Comparison of ENCODE assay signal across 8 cellular contexts in the genomic region with DNA sequence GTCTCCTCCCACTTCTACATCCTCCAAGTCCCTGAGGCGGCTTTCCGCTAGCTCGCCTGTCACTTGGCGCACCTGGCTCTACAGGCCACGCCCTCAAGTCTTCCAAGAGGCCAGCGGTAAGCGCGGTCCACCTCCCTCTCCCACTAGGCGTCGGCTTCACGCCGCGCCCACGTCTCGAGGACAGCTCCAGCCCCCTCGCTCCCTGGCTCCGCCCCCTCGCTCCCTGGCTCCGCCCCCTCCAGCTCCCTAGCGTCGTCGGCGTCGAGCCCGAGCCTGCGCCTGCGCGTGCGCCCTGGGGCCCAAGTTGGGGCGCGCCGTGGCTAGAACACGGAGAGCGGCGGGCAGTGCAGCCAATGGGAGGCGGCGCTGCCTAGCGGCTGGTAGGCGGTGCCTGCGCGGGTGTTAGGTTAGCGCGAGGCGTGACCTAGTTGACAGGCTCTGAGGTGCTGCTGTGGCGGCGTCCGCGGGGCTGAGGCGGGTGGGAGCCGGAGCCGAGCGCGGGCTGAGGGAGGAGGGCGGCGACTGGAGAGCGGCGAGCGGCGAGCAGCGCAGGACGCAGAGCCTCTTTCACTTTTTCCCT. TPM values are rescaled to one million over a fixed set of nuclear protein-coding genes. Genes with fewer than 3 reads are reported as not detected.
DNase-seq lines count a peak whose midpoint lies in the region; TF ChIP-seq lines count a peak whose summit lies in the region.

A gene (plus strand): TSS at position 431 of the 580 bp plus-strand sequence.

- no peak for TF ChIP-seq EP300 in ovary (IDR thresholded peaks at IDR 0.05)

- POLR2A ChIA-PET in PC-9 (lab: Charles Lee; ENCODE audit: unreplicated experiment) = interaction anchor here (0.5 to 0.7 kb wide), 6 partner anchors 19 to 1937 kb away, joined by 3 to 5 read pairs (median 3); a partner anchor contains a TSS

- no peaks in the 10 kb centered on the region for H3K27me3 ChIP-seq in PC-9 (ENCODE audit: insufficient read depth, low read depth)
- H3K27me3 ChIP-seq in left ventricle myocardium inferior (ENCODE audit: low read depth) = peaks cover 20% of the 10 kb centered on the region
- no peaks in the 10 kb centered on the region for H3K27me3 ChIP-seq in ovary

- H3K4me3 ChIP-seq in PC-9 (peak within 1 kb of the TSS; percentile 66), left ventricle myocardium inferior (peak within 1 kb of the TSS; percentile 76), ovary (peak within 1 kb of the TSS; percentile 90)

- H3K9me3 ChIP-seq in PC-9 (ENCODE audit: insufficient read depth, low read depth) (peaks cover 8% of the 10 kb centered on the region; the same call in 1 of the 2 replicates), left ventricle myocardium inferior (replicated peaks) (peaks cover 32% of the 10 kb centered on the region), ovary (peaks cover 2 to 4% of the 10 kb centered on the region in 2 donors)

- peak within 1 kb of the TSS; percentile 97 for H3K4me3 Mint-ChIP-seq in type B pancreatic cell

- H3K27me3 Mint-ChIP-seq in type B pancreatic cell = peaks cover 14% of the 10 kb centered on the region

- CTCF ChIA-PET in PC-9 (lab: Charles Lee) = interaction anchor here (0.5 to 0.7 kb wide), 3 partner anchors 71 to 591 kb away, joined by 3 to 20 read pairs (median 4); no protein-coding TSS in a partner anchor

- no peaks in the 10 kb centered on the region for H3K9me2 ChIP-seq in PC-9 (ENCODE audit: insufficient read depth)

- no peaks in the 10 kb centered on the region for H3K36me3 Mint-ChIP-seq in type B pancreatic cell

- peaks cover 10% of the 10 kb centered on the region for H3K4me1 ChIP-seq in PC-9 (replicated peaks; ENCODE audit: insufficient read depth)
- peaks cover 12% of the 10 kb centered on the region for H3K4me1 ChIP-seq in left ventricle myocardium inferior
- H3K4me1 ChIP-seq in ovary (ENCODE audit: insufficient read depth) = no peaks in the 10 kb centered on the region

- H4K20me1 ChIP-seq in PC-9 (ENCODE audit: insufficient read depth) = no peaks in the 10 kb centered on the region; the same call in 1 of the 2 replicates

- peak within 1 kb of the TSS; percentile 87 for H2AFZ ChIP-seq in PC-9

- H3K79me2 ChIP-seq in PC-9 (ENCODE audit: low read depth) = no peaks in the 10 kb centered on the region

- intact Hi-C loops in PC-9 (cut with micrococcal nuclease; ENCODE audit: unreplicated experiment) (loop anchor here (5.0 to 10.0 kb wide), 2 partner anchors 160 to 227 kb away; no protein-coding TSS in a partner anchor), left ventricle myocardium inferior (cut with micrococcal nuclease) (no loop called here), ovary (cut with DNase I) (no loop called here)

- no peak for TF ChIP-seq CTCF in PC-9 (conservative IDR thresholded peaks at IDR 0.05)
- peak; percentile 24 for TF ChIP-seq CTCF in left ventricle myocardium inferior (IDR thresholded peaks at IDR 0.05; ENCODE audit: borderline replicate concordance)
- TF ChIP-seq CTCF in ovary (IDR thresholded peaks at IDR 0.05) = no peak
- peak; percentile 37 for TF ChIP-seq CTCF in type B pancreatic cell (conservative IDR thresholded peaks at IDR 0.05)

- TF ChIP-seq POLR2A in ovary (IDR thresholded peaks at IDR 0.05) = no peak

- H3K27ac Mint-ChIP-seq in type B pancreatic cell = peak within 1 kb of the TSS; percentile 74

- in situ Hi-C loops in KBM-7 (cut with MboI; ENCODE audit: low pct_unique_long_range_greater_than_20kb, low sequenced_read_pairs) = no loop called here

- BruUV-seq in PC-9 (replicated peaks; lab: Mats Ljungman, UMichigan) = no TSS peak

- DNase-seq in DMS53 treated with DMSO at 0.1 percent for 48 hours (lab: John Stamatoyannopoulos, UW; ENCODE audit: unreplicated experiment) (peak; percentile 100), HuH-7 (ENCODE audit: low spot score) (peak; percentile 95), PC-9 (peak; percentile 91 to 99), amygdala (lab: John Stamatoyannopoulos, UW) (peak; percentile 22 to 97 (median 81)), left ventricle myocardium inferior (peak; percentile 82), ovary (peak; percentile 93 to 98 (median 97)), type B pancreatic cell (ENCODE audit: extremely low spot score, unreplicated experiment) (peak; percentile 98), KBM-7 (no peak)

- peaks cover 10% of the 10 kb centered on the region for H3K9me3 Mint-ChIP-seq in type B pancreatic cell

- no peaks in the 10 kb centered on the region for H3K36me3 ChIP-seq in PC-9 (ENCODE audit: low read depth)
- H3K36me3 ChIP-seq in left ventricle myocardium inferior = no peaks in the 10 kb centered on the region
- no peaks in the 10 kb centered on the region for H3K36me3 ChIP-seq in ovary

- WGBS in ovary, 3 donors = 1 to 2% (median 2%) methylated on average over 37 to 61 of the region's 61 CpGs

- H3K4me1 Mint-ChIP-seq in type B pancreatic cell (ENCODE audit: unreplicated experiment) = peaks cover 6% of the 10 kb centered on the region

- H3K4me2 ChIP-seq in PC-9 = peak within 1 kb of the TSS; percentile 86

- H3K27ac ChIP-seq in PC-9 (no peak within 1 kb of the TSS), left ventricle myocardium inferior (replicated peaks) (peak within 1 kb of the TSS; percentile 73), ovary (peak within 1 kb of the TSS in 1 of 2 donors; percentile 60)

- H3F3A ChIP-seq in PC-9 (ENCODE audit: insufficient read depth, low read depth) = 0 out of 2 replicates have a peak, but pooled peaks cover 4% of the 10 kb centered on the region

RNA-seq across cellular contexts. Expression of the gene that starts here (rescaled TPM):
- total RNA-seq in PC-9 (2021) = 8.5 and 11.4 TPM in 2 replicates
- total RNA-seq in left ventricle myocardium inferior = 3.6 TPM
- total RNA-seq in ovary = 10 to 100 TPM in 2 of 7 donors, 1 to 10 TPM in 5; 4.9 to 25.5 (median 7.8) TPM
- polyA plus RNA-seq in ovary = 1 to 10 TPM; 3.7 to 8.4 TPM
- 5.9 and 6.7 TPM in 2 replicates for total RNA-seq in type B pancreatic cell (ENCODE audit: low replicate concordance)

Comparison
In these comparisons a context has a peak if more than half of its experiments do, and no peak if none do; other contexts are left out.
1. CTCF ChIP-seq: peak in left ventricle myocardium inferior (single experiment) and type B pancreatic cell (single experiment); none in PC-9 (single experiment) and ovary (0 of 3).
2. Peak in every context shown above with its lines, with median percentiles within 50 percentile points of each other: H3K4me3 ChIP-seq.